8 cellular contexts compared by ENCODE assay signal in the genomic region with DNA sequence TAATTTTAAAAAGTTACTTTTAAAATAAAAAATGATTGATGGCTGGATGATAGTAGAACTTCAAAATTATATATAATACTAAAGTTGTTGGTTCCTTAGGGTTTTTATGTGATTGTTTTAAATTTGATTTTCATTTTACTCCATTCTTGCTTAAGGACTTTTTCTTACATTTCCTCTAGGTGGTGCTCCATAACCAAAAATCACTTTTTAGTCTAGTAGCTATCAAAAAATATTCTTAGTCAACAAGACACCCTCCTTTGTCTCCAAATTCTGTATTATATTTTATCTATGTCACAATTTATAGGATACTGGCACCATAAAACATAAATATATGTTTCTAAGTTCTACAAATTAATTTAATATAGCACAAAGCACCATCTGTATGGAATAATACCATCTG.
DNase-seq lines count a peak whose midpoint lies in the region; ATAC-seq, FAIRE-seq and TF ChIP-seq lines count a peak whose summit lies in the region.
"Had no signal": no experiment of that assay in that cellular context is flagged by ENCODE, and none has a peak within 500 bp of the region (broad histone marks: within the 10 kb centered on the region; RNA-seq: fewer than 3 reads in every experiment).

No MANE protein-coding gene starts in this region.

- H3K4me1 ChIP-seq in astrocyte (ENCODE audit: insufficient read depth, low read length) (no peaks in the 10 kb centered on the region), HepG2 (ENCODE audit: insufficient read depth, low read length) (no peaks in the 10 kb centered on the region)

- H3K27ac ChIP-seq in astrocyte (ENCODE audit: low read depth, low read length): no peak overlapping the region
- H3K27ac ChIP-seq in HepG2 (ENCODE audit: extremely low read length, insufficient read depth, low read length): no peak overlapping the region
- H3K27ac ChIP-seq: neutrophil had no signal

- peaks cover 3% of the 10 kb centered on the region for H3K4me1 Mint-ChIP-seq in astrocyte (ENCODE audit: low read depth, unreplicated experiment)

- TF ChIP-seq RAD21 in HepG2 (CRISPR knock-in tag; IDR thresholded peaks at IDR 0.05): no peak

- intact Hi-C loops in HepG2 (cut with micrococcal nuclease; ENCODE audit: unreplicated experiment): loop anchor here (5.0 kb wide), 2 partner anchors 320 to 500 kb away; no protein-coding TSS in a partner anchor

- H3K36me3 ChIP-seq in astrocyte (ENCODE audit: insufficient read depth, low read length): no peaks in the 10 kb centered on the region
- H3K36me3 ChIP-seq in HepG2 (replicated peaks in 1 of 2; ENCODE audit: control insufficient read depth in 1 of 2, insufficient read depth in 2 of 2, low read length in 2 of 2): no peaks in the 10 kb centered on the region
- H3K36me3 ChIP-seq: neutrophil had no signal

- H3K27me3 ChIP-seq in astrocyte (ENCODE audit: insufficient read depth, low read length) (no peaks in the 10 kb centered on the region), HepG2 (ENCODE audit: control insufficient read depth in 1 of 2, insufficient read depth in 2 of 2, low read length in 2 of 2) (no peaks in the 10 kb centered on the region)
- H3K27me3 ChIP-seq: neutrophil had no signal

- DNase-seq in GM12864 (ENCODE audit: low read depth): no peak
- DNase-seq in Kasumi-1 (lab: John Stamatoyannopoulos, UW): peak; percentile 30 to 50
- DNase-seq in astrocyte (ENCODE audit: low read depth): peak; percentile 6
- peak; percentile 7 for DNase-seq in HepG2 (ENCODE audit: low spot score)
- DNase-seq in cortex of kidney (lab: John Stamatoyannopoulos, UW): no peak

- H3K9me3 ChIP-seq in astrocyte (ENCODE audit: insufficient read depth, low read depth, low read length) (no peaks in the 10 kb centered on the region), HepG2 (ENCODE audit: low read length) (no peaks in the 10 kb centered on the region)
- H3K9me3 ChIP-seq: neutrophil had no signal

- ATAC-seq in HepG2 (no peak), HG03565 (IDR thresholded peaks at IDR 0.05; ENCODE audit: unreplicated experiment) (no peak), HG03095 (IDR thresholded peaks at IDR 0.05; ENCODE audit: unreplicated experiment) (no peak)

- H3K4me2 ChIP-seq in astrocyte (ENCODE audit: low read length): no peak overlapping the region
- H3K4me2 ChIP-seq in HepG2 (ENCODE audit: low read depth, low read length): no peak overlapping the region

- H3K79me2 ChIP-seq in astrocyte (ENCODE audit: insufficient read depth, low read length): no peaks in the 10 kb centered on the region
- H3K79me2 ChIP-seq in HepG2 (ENCODE audit: insufficient read depth, low read length): no peaks in the 10 kb centered on the region

- H3K27ac Mint-ChIP-seq in astrocyte (ENCODE audit: unreplicated experiment): no peak overlapping the region

- H3K9me3 Mint-ChIP-seq in astrocyte (ENCODE audit: unreplicated experiment): no peaks in the 10 kb centered on the region

- in situ Hi-C loops in HepG2 (cut with HindIII; ENCODE audit: extremely low pct_ligation_motif_present, low pct_unique_long_range_greater_than_20kb): no loop called here

- H4K20me1 ChIP-seq in astrocyte (ENCODE audit: insufficient read depth, low read length) (no peaks in the 10 kb centered on the region), HepG2 (ENCODE audit: insufficient read depth, low read length) (no peaks in the 10 kb centered on the region)

- POLR2A ChIA-PET in HepG2 (lab: Yijun Ruan, JAX): no interaction called here

- CTCF ChIA-PET in HepG2 (lab: Yijun Ruan, JAX; ENCODE audit: low intra/inter-chr PET ratio, low total read pairs): no interaction called here

- FAIRE-seq in astrocyte (lab: Jason Lieb, UNC) (peak; percentile 99), HepG2 (lab: Jason Lieb, UNC) (peak; percentile 36)

- no TSS peak for BruUV-seq in HepG2 (replicated peaks; lab: Mats Ljungman, UMichigan)

- no peaks in the 10 kb centered on the region for H3K36me3 Mint-ChIP-seq in astrocyte (ENCODE audit: low read depth, unreplicated experiment)

- no peak for TF ChIP-seq EP300 in HepG2 (IDR thresholded peaks at IDR 0.05; ENCODE audit: low read depth in 2 of 2, low read length in 2 of 2)
- TF ChIP-seq EP300 in HepG2 (CRISPR knock-in tag; IDR thresholded peaks at IDR 0.05; ENCODE audit: borderline replicate concordance): no peak

- H3K4me3 ChIP-seq in GM12864 (ENCODE audit: low read depth, low read length): no peak overlapping the region
- no peak overlapping the region for H3K4me3 ChIP-seq in astrocyte (ENCODE audit: insufficient read depth, low read depth, low read length)
- no peak overlapping the region for H3K4me3 ChIP-seq in HepG2 (replicated peaks in 1 of 3; ENCODE audit: insufficient read depth in 1 of 3, low read depth in 2 of 3, low read length in 3 of 3)

- TF ChIP-seq CTCF in GM12864 (IDR thresholded peaks at IDR 0.05; ENCODE audit: low read depth, low read length, missing control alignments) (peak; percentile 6), astrocyte (IDR thresholded peaks at IDR 0.05; ENCODE audit: insufficient read depth, low read depth, low read length) (peak; percentile 22), HepG2 (CRISPR knock-in tag; IDR thresholded peaks at IDR 0.05) (no peak)

- no peak overlapping the region for H2AFZ ChIP-seq in astrocyte (ENCODE audit: low read depth, low read length)
- no peak overlapping the region for H2AFZ ChIP-seq in HepG2 (ENCODE audit: low read length)

- H3K9ac ChIP-seq in astrocyte (ENCODE audit: low read length) (no peak overlapping the region), HepG2 (ENCODE audit: insufficient read depth, low read depth, low read length) (no peak overlapping the region)

- H3K27me3 Mint-ChIP-seq in astrocyte (ENCODE audit: low read depth, unreplicated experiment): no peaks in the 10 kb centered on the region

- H3K4me3 Mint-ChIP-seq in astrocyte (ENCODE audit: unreplicated experiment): no peak overlapping the region

- TF ChIP-seq POLR2A in HepG2 (IDR thresholded peaks at IDR 0.05; ENCODE audit: insufficient read depth in 1 of 2, low read depth in 2 of 2, low read length in 2 of 2): no peak

TF ChIP-seq in HepG2, 621 proteins besides CTCF, POLR2A, EP300 and RAD21:
- TF ChIP-seq, protein P1, sequence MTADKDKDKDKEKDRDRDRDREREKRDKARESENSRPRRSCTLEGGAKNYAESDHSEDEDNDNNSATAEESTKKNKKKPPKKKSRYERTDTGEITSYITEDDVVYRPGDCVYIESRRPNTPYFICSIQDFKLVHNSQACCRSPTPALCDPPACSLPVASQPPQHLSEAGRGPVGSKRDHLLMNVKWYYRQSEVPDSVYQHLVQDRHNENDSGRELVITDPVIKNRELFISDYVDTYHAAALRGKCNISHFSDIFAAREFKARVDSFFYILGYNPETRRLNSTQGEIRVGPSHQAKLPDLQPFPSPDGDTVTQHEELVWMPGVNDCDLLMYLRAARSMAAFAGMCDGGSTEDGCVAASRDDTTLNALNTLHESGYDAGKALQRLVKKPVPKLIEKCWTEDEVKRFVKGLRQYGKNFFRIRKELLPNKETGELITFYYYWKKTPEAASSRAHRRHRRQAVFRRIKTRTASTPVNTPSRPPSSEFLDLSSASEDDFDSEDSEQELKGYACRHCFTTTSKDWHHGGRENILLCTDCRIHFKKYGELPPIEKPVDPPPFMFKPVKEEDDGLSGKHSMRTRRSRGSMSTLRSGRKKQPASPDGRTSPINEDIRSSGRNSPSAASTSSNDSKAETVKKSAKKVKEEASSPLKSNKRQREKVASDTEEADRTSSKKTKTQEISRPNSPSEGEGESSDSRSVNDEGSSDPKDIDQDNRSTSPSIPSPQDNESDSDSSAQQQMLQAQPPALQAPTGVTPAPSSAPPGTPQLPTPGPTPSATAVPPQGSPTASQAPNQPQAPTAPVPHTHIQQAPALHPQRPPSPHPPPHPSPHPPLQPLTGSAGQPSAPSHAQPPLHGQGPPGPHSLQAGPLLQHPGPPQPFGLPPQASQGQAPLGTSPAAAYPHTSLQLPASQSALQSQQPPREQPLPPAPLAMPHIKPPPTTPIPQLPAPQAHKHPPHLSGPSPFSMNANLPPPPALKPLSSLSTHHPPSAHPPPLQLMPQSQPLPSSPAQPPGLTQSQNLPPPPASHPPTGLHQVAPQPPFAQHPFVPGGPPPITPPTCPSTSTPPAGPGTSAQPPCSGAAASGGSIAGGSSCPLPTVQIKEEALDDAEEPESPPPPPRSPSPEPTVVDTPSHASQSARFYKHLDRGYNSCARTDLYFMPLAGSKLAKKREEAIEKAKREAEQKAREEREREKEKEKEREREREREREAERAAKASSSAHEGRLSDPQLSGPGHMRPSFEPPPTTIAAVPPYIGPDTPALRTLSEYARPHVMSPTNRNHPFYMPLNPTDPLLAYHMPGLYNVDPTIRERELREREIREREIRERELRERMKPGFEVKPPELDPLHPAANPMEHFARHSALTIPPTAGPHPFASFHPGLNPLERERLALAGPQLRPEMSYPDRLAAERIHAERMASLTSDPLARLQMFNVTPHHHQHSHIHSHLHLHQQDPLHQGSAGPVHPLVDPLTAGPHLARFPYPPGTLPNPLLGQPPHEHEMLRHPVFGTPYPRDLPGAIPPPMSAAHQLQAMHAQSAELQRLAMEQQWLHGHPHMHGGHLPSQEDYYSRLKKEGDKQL (CRISPR knock-in tag; IDR thresholded peaks at IDR 0.05; ENCODE audit: low read depth): no peak
- TF ChIP-seq SETDB1 (CRISPR knock-in tag; IDR thresholded peaks at IDR 0.05; ENCODE audit: borderline replicate concordance): no peak
- no peak for TF ChIP-seq RNF2 (conservative IDR thresholded peaks at IDR 0.05; ENCODE audit: low read depth)
- TF ChIP-seq CAMTA2 (CRISPR knock-in tag; IDR thresholded peaks at IDR 0.05; ENCODE audit: borderline replicate concordance): no peak
- peak; percentile 46 for TF ChIP-seq STAG1 (CRISPR knock-in tag; IDR thresholded peaks at IDR 0.05)
- TF ChIP-seq, protein P2, sequence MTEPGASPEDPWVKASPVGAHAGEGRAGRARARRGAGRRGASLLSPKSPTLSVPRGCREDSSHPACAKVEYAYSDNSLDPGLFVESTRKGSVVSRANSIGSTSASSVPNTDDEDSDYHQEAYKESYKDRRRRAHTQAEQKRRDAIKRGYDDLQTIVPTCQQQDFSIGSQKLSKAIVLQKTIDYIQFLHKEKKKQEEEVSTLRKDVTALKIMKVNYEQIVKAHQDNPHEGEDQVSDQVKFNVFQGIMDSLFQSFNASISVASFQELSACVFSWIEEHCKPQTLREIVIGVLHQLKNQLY (CRISPR knock-in tag; IDR thresholded peaks at IDR 0.05): no peak

Comparison
In these comparisons a context has a peak if more than half of its experiments do, and no peak if none do; other contexts are left out.
1. DNase-seq: peak in Kasumi-1 (2 of 2), astrocyte (single experiment) and HepG2 (single experiment); none in GM12864 (single experiment) and cortex of kidney (single experiment).